31 cellular contexts compared by ENCODE assay signal in genomic region chr12:57623385-57623784, GRCh38.
"Had no signal": no experiment of that assay in that cellular context is flagged by ENCODE, and none has a peak within 500 bp of the region (broad histone marks: within the 10 kb centered on the region; RNA-seq: fewer than 3 reads in every experiment).

No MANE protein-coding gene starts in this region.

- H3K4me1 ChIP-seq: parathyroid adenoma had no signal

- DNase-seq: naive thymus-derived CD8-positive, alpha-beta T cell; nephron progenitor cell; nucleus accumbens; ovary; posterior cingulate gyrus; psoas muscle; right cardiac atrium; small intestine; stimulated activated CD4-positive, alpha-beta T cell treated with anti-CD3 and anti-CD28 coated beads, Interleukin-15, amount 100 ng/mL, for 24 hours; stimulated activated CD4-positive, alpha-beta T cell treated with anti-CD3 and anti-CD28 coated beads, Interleukin-2, amount 100 ng/mL, for 24 hours; stimulated activated CD4-positive, alpha-beta T cell treated with anti-CD3 and anti-CD28 coated beads, Interleukin-2, amount 100 ng/mL, for 48 hours; stimulated activated CD4-positive, alpha-beta T cell treated with anti-CD3 and anti-CD28 coated beads, Interleukin-4, amount 100 ng/mL, for 24 hours; stimulated activated naive CD4-positive, alpha-beta T cell; stimulated activated naive CD8-positive, alpha-beta T cell treated with anti-CD3 and anti-CD28 coated beads, Interleukin-15, Interleukin-2, amounts not matched to agents 100 U/mL and 50 U/mL, for 24 hours; substantia nigra; testis; tibial artery; transverse colon; upper lobe of right lung; uterus had no signal

- H3K27ac ChIP-seq: neutrophil, ovary, parathyroid adenoma, psoas muscle, right lobe of liver, sigmoid colon, suprapubic skin, testis, tibial artery, transverse colon, upper lobe of right lung, uterus had no signal

- H3K36me3 ChIP-seq: neutrophil, ovary, right lobe of liver, suprapubic skin, transverse colon, upper lobe of right lung, uterus had no signal

- H3K9me3 Mint-ChIP-seq: naive thymus-derived CD8-positive, alpha-beta T cell; natural killer cell treated with Interleukin-12 subunit alpha and Interleukin-12 subunit beta and Interleukin-15 and Interleukin-18, amount 100 ng/mL, for 72 hours; neural crest cell; stimulated activated effector memory CD8-positive, alpha-beta T cell treated with anti-CD3 and anti-CD28 coated beads, Interleukin-12 subunit alpha, Interleukin-12 subunit beta, amount 100 ng/mL, for 72 hours; stimulated activated naive CD8-positive, alpha-beta T cell treated with anti-CD3 and anti-CD28 coated beads, Interleukin-15, amount 100 ng/mL, for 72 hours; type B pancreatic cell had no signal

- H3K9me3 ChIP-seq: neutrophil, ovary, psoas muscle, right lobe of liver, sigmoid colon, suprapubic skin, testis, tibial artery, transverse colon, upper lobe of right lung, uterus had no signal

- H3K27ac Mint-ChIP-seq: naive thymus-derived CD8-positive, alpha-beta T cell; natural killer cell treated with Interleukin-12 subunit alpha and Interleukin-12 subunit beta and Interleukin-15 and Interleukin-18, amount 100 ng/mL, for 72 hours; nephron progenitor cell; progenitor cell of endocrine pancreas; stimulated activated effector memory CD8-positive, alpha-beta T cell treated with anti-CD3 and anti-CD28 coated beads, Interleukin-12 subunit alpha, Interleukin-12 subunit beta, amount 100 ng/mL, for 72 hours; stimulated activated naive CD8-positive, alpha-beta T cell treated with anti-CD3 and anti-CD28 coated beads, Interleukin-15, amount 100 ng/mL, for 72 hours; type B pancreatic cell had no signal

- ATAC-seq: naive thymus-derived CD8-positive, alpha-beta T cell; natural killer cell treated with Interleukin-12 subunit alpha and Interleukin-12 subunit beta and Interleukin-15 and Interleukin-18, amount 100 ng/mL, for 72 hours; psoas muscle; right cardiac atrium; right lobe of liver; stimulated activated effector memory CD8-positive, alpha-beta T cell treated with anti-CD3 and anti-CD28 coated beads, Interleukin-12 subunit alpha, Interleukin-12 subunit beta, amount 100 ng/mL, for 72 hours; stimulated activated naive CD8-positive, alpha-beta T cell treated with anti-CD3 and anti-CD28 coated beads, Interleukin-15, amount 100 ng/mL, for 72 hours; stimulated activated naive CD8-positive, alpha-beta T cell treated with anti-CD3 and anti-CD28 coated beads, Interleukin-15, Interleukin-2, amounts not matched to agents 100 U/mL and 50 U/mL, for 24 hours; upper lobe of right lung had no signal

- H3K36me3 Mint-ChIP-seq: natural killer cell treated with Interleukin-12 subunit alpha and Interleukin-12 subunit beta and Interleukin-15 and Interleukin-18, amount 100 ng/mL, for 72 hours; stimulated activated effector memory CD8-positive, alpha-beta T cell treated with anti-CD3 and anti-CD28 coated beads, Interleukin-12 subunit alpha, Interleukin-12 subunit beta, amount 100 ng/mL, for 72 hours had no signal

- H3K4me3 ChIP-seq: ovary, psoas muscle, right lobe of liver, sigmoid colon, suprapubic skin, testis, tibial artery, transverse colon, upper lobe of right lung, uterus had no signal

- H3K79me2 ChIP-seq: parathyroid adenoma had no signal

- H3K27me3 ChIP-seq: ovary, testis, uterus had no signal

- H2AFZ ChIP-seq: parathyroid adenoma had no signal

- H3K4me3 Mint-ChIP-seq: natural killer cell treated with Interleukin-12 subunit alpha and Interleukin-12 subunit beta and Interleukin-15 and Interleukin-18, amount 100 ng/mL, for 72 hours; nephron progenitor cell; neural crest cell; stimulated activated naive CD8-positive, alpha-beta T cell treated with anti-CD3 and anti-CD28 coated beads, Interleukin-15, amount 100 ng/mL, for 72 hours; type B pancreatic cell had no signal
